Comparison of ENCODE assay signal across 8 cellular contexts in genomic region chr1:238252033-238252802, GRCh38.
DNase-seq lines count a peak whose midpoint lies in the region; ATAC-seq, FAIRE-seq and TF ChIP-seq lines count a peak whose summit lies in the region.

No MANE protein-coding gene starts in this region.

- H3K4me2 ChIP-seq in OCI-LY7 (ENCODE audit: low read length) (no peak overlapping the region), HepG2 (ENCODE audit: low read depth, low read length) (no peak overlapping the region)

- no peaks in the 10 kb centered on the region for H3K9me2 ChIP-seq in OCI-LY7 (ENCODE audit: insufficient read depth, low read length)

- H3K4me1 ChIP-seq in cardiac muscle cell (ENCODE audit: low read depth) (no peaks in the 10 kb centered on the region), OCI-LY7 (ENCODE audit: insufficient read depth, low read length, poor library complexity, severe bottlenecking) (no peaks in the 10 kb centered on the region), HepG2 (ENCODE audit: insufficient read depth, low read length) (no peaks in the 10 kb centered on the region)

- no peaks in the 10 kb centered on the region for H3K27me3 ChIP-seq in cardiac muscle cell
- no peaks in the 10 kb centered on the region for H3K27me3 ChIP-seq in HepG2 (ENCODE audit: control insufficient read depth in 1 of 2, insufficient read depth in 2 of 2, low read length in 2 of 2)

- H3K9me3 ChIP-seq in cardiac muscle cell (ENCODE audit: low read depth) (no peaks in the 10 kb centered on the region), OCI-LY7 (ENCODE audit: low read length) (no peaks in the 10 kb centered on the region), HepG2 (ENCODE audit: low read length) (peaks cover 75% of the 10 kb centered on the region)

- intact Hi-C loops in cardiac septum (cut with DNase I): no loop called here
- intact Hi-C loops in OCI-LY7 (cut with micrococcal nuclease; ENCODE audit: unreplicated experiment): loop anchor here (5.0 kb wide), 1 partner anchor 1645 kb away; no protein-coding TSS in a partner anchor
- intact Hi-C loops in HepG2 (cut with micrococcal nuclease; ENCODE audit: unreplicated experiment): no loop called here

- H4K20me1 ChIP-seq in OCI-LY7 (ENCODE audit: insufficient read depth, low read length): no peaks in the 10 kb centered on the region
- no peaks in the 10 kb centered on the region for H4K20me1 ChIP-seq in HepG2 (ENCODE audit: insufficient read depth, low read length)

- H3K4me3 ChIP-seq in cardiac muscle cell: no peak overlapping the region
- H3K4me3 ChIP-seq in OCI-LY7 (ENCODE audit: low read depth, low read length, poor library complexity, severe bottlenecking): no peak overlapping the region
- H3K4me3 ChIP-seq in HepG2 (replicated peaks in 1 of 3; ENCODE audit: insufficient read depth in 1 of 3, low read depth in 2 of 3, low read length in 3 of 3): no peak overlapping the region

- H3K36me3 ChIP-seq in cardiac muscle cell (no peaks in the 10 kb centered on the region), OCI-LY7 (ENCODE audit: insufficient read depth, low read length) (no peaks in the 10 kb centered on the region), HepG2 (replicated peaks in 1 of 2; ENCODE audit: control insufficient read depth in 1 of 2, insufficient read depth in 2 of 2, low read length in 2 of 2) (no peaks in the 10 kb centered on the region)

- TF ChIP-seq EP300 in HepG2 (IDR thresholded peaks at IDR 0.05; ENCODE audit: low read depth in 2 of 2, low read length in 2 of 2) (no peak), HepG2 (CRISPR knock-in tag; IDR thresholded peaks at IDR 0.05; ENCODE audit: borderline replicate concordance) (no peak)

- CTCF ChIA-PET in OCI-LY7 (lab: Charles Lee; ENCODE audit: unreplicated experiment) (no interaction called here), HepG2 (lab: Yijun Ruan, JAX; ENCODE audit: low intra/inter-chr PET ratio, low total read pairs) (no interaction called here)

- ATAC-seq in HG02885 (IDR thresholded peaks at IDR 0.05; ENCODE audit: poor library complexity, unreplicated experiment): peak; percentile 85
- peak; percentile 74 for ATAC-seq in HepG2

- FAIRE-seq in HepG2 (lab: Jason Lieb, UNC): peak; percentile 42

- POLR2A ChIA-PET in OCI-LY7 (lab: Charles Lee): no interaction called here
- POLR2A ChIA-PET in HepG2 (lab: Yijun Ruan, JAX): no interaction called here

- H2AFZ ChIP-seq in OCI-LY7 (ENCODE audit: low read length) (no peak overlapping the region), HepG2 (ENCODE audit: low read length) (no peak overlapping the region)

- H3K79me2 ChIP-seq in OCI-LY7 (ENCODE audit: insufficient read depth, low read depth, low read length) (no peaks in the 10 kb centered on the region), HepG2 (ENCODE audit: insufficient read depth, low read length) (no peaks in the 10 kb centered on the region)

- no peak overlapping the region for H3K9ac ChIP-seq in HepG2 (ENCODE audit: insufficient read depth, low read depth, low read length)

- TF ChIP-seq CTCF in cardiac muscle cell (IDR thresholded peaks at IDR 0.05; ENCODE audit: low read depth, low read length) (peak; percentile 36), OCI-LY7 (conservative IDR thresholded peaks at IDR 0.05; ENCODE audit: low read length) (peak; percentile 74), HepG2 (CRISPR knock-in tag; IDR thresholded peaks at IDR 0.05) (peak; percentile 48)

- DNase-seq in cardiac muscle cell (ENCODE audit: low read depth in 1 of 2, low spot score in 1 of 2) (peak; percentile 28 to 68), cardiac septum (ENCODE audit: low spot score) (no peak), OCI-LY7 (ENCODE audit: low spot score) (peak; percentile 19), brain pericyte (ENCODE audit: low read depth, low spot score) (peak; percentile 1), HepG2 (ENCODE audit: low spot score) (no peak), superior temporal gyrus (ENCODE audit: extremely low spot score) (peak; percentile 90)
- DNase-seq in activated CD8-positive, alpha-beta memory T cell treated with anti-CD3 and anti-CD28 coated beads, Interleukin-2, amount 50 U/mL, for 4 hours: no peak

- 31% methylated on average over 15 of the region's 15 CpGs for WGBS in HepG2 (ENCODE audit: low lambda C conversion rate)

- no peak for TF ChIP-seq RAD21 in HepG2 (CRISPR knock-in tag; IDR thresholded peaks at IDR 0.05)

- no TSS peak for BruUV-seq in OCI-LY7 (replicated peaks; lab: Mats Ljungman, UMichigan)
- BruUV-seq in HepG2 (replicated peaks; lab: Mats Ljungman, UMichigan): no TSS peak

- TF ChIP-seq POLR2A in HepG2 (IDR thresholded peaks at IDR 0.05; ENCODE audit: insufficient read depth in 1 of 2, low read depth in 2 of 2, low read length in 2 of 2): no peak

- H3K27ac ChIP-seq in cardiac muscle cell: no peak overlapping the region
- no peak overlapping the region for H3K27ac ChIP-seq in OCI-LY7 (ENCODE audit: low read depth, low read length, poor library complexity, severe bottlenecking)
- no peak overlapping the region for H3K27ac ChIP-seq in HepG2 (ENCODE audit: extremely low read length, insufficient read depth, low read length)

- in situ Hi-C loops in HepG2 (cut with HindIII; ENCODE audit: extremely low pct_ligation_motif_present, low pct_unique_long_range_greater_than_20kb): no loop called here

TF ChIP-seq in HepG2, 621 proteins besides CTCF, POLR2A, EP300 and RAD21:
- TF ChIP-seq SMC3 (IDR thresholded peaks at IDR 0.05; ENCODE audit: low read length) (peak; percentile 50), STAG1 (CRISPR knock-in tag; IDR thresholded peaks at IDR 0.05) (peak; percentile 32), ZNF550 (CRISPR knock-in tag; IDR thresholded peaks at IDR 0.05; ENCODE audit: borderline replicate concordance) (no peak), ZBTB7B (CRISPR knock-in tag; IDR thresholded peaks at IDR 0.05) (no peak), KLF9 (CRISPR knock-in tag; IDR thresholded peaks at IDR 0.05; ENCODE audit: low read depth) (no peak), ARHGAP35 (CRISPR knock-in tag; IDR thresholded peaks at IDR 0.05; ENCODE audit: borderline replicate concordance) (no peak), ZC3H13 (CRISPR knock-in tag; IDR thresholded peaks at IDR 0.05) (no peak)
TF ChIP-seq in HepG2: peak in this region for 2.

Comparison
In these comparisons a context has a peak if more than half of its experiments do, and no peak if none do; other contexts are left out.
1. DNase-seq: peak in cardiac muscle cell (2 of 2), OCI-LY7 (single experiment), brain pericyte (single experiment) and superior temporal gyrus (single experiment); none in cardiac septum (single experiment), HepG2 (single experiment) and activated CD8-positive, alpha-beta memory T cell treated with anti-CD3 and anti-CD28 coated beads, Interleukin-2, amount 50 U/mL, for 4 hours (single experiment).
2. Peak in every context shown above with its lines, with median percentiles within 50 percentile points of each other: CTCF ChIP-seq.